Comparison of ENCODE assay signal across 7 cellular contexts in genomic region chr3:50365842-50366220, GRCh38. TPM values are rescaled to one million over a fixed set of nuclear protein-coding genes. Genes with fewer than 3 reads are reported as not detected.
A peak's percentile ranks its signal among the peaks of the same experiment; 100 is the strongest.
DNase-seq lines count a peak whose midpoint lies in the region; ATAC-seq, FAIRE-seq and TF ChIP-seq lines count a peak whose summit lies in the region.
"Had no signal": no experiment of that assay in that cellular context is flagged by ENCODE, and none has a peak within 500 bp of the region (broad histone marks: within the 10 kb centered on the region; RNA-seq: fewer than 3 reads in every experiment).

No MANE protein-coding gene starts in this region.

- H3K23ac ChIP-seq in IMR-90 (ENCODE audit: low read depth, low read length), result no peak overlapping the region

- H3K79me2 ChIP-seq in GM12878 (ENCODE audit: control insufficient read depth, insufficient read depth, low read length) (no peaks in the 10 kb centered on the region), neural progenitor cell (ENCODE audit: low read depth) (no peaks in the 10 kb centered on the region)

- no peak overlapping the region for H2BK15ac ChIP-seq in IMR-90 (ENCODE audit: low read depth, low read length)

- TF ChIP-seq EP300 in GM12878 (IDR thresholded peaks at IDR 0.05; ENCODE audit: borderline replicate concordance in 1 of 2, control insufficient read depth in 1 of 2, low read depth in 2 of 2, low read length in 2 of 2), result no peak

- H3K9ac ChIP-seq in IMR-90 (ENCODE audit: low read depth, low read length), result no peak overlapping the region
- peak overlapping the region; percentile 20; the same call in 1 of the 2 replicates for H3K9ac ChIP-seq in GM12878 (ENCODE audit: control insufficient read depth, insufficient read depth, low read length)
- H3K9ac ChIP-seq in neural progenitor cell, result no peak overlapping the region

- CTCF ChIA-PET in IMR-90 (lab: Yijun Ruan, JAX) (no interaction called here), GM12878 (lab: Yijun Ruan, JAX) (interaction anchor here (1.4 kb wide), 1 partner anchor 15 kb away, joined by 4 read pairs; the partner anchor contains the start of genes CYB561D2 and NPRL2)

- TF ChIP-seq RAD21 in IMR-90 (IDR thresholded peaks at IDR 0.05; ENCODE audit: low read length), result no peak
- TF ChIP-seq RAD21 in GM12878 (IDR thresholded peaks at IDR 0.05; ENCODE audit: insufficient read depth, low read depth, low read length), result no peak

- no peak overlapping the region for H3K18ac ChIP-seq in IMR-90 (ENCODE audit: low read depth, low read length)

- H3K4me1 ChIP-seq in IMR-90 (ENCODE audit: control insufficient read depth, insufficient read depth, low read length) (peaks cover 3% of the 10 kb centered on the region; the same call in 1 of the 2 replicates), GM12878 (ENCODE audit: control insufficient read depth, insufficient read depth, low read length) (peaks cover 5% of the 10 kb centered on the region; the same call in 1 of the 2 replicates), neural progenitor cell (peaks cover 6% of the 10 kb centered on the region), HAP-1 (peaks cover 3% of the 10 kb centered on the region)

- H3K56ac ChIP-seq in IMR-90 (ENCODE audit: extremely low read depth, insufficient read depth, low read length), result no peak overlapping the region

- H2BK20ac ChIP-seq in IMR-90 (ENCODE audit: low read depth, low read length), result no peak overlapping the region

- no peak overlapping the region for H3K27ac Mint-ChIP-seq in neural progenitor cell

- H4K8ac ChIP-seq in IMR-90 (ENCODE audit: low read depth in 2 of 2, low read length in 2 of 2), result no peak overlapping the region

- no peak overlapping the region for H3K14ac ChIP-seq in IMR-90 (replicated peaks; ENCODE audit: low read depth, low read length)

- H3K36me3 ChIP-seq in IMR-90 (ENCODE audit: control insufficient read depth, insufficient read depth, low read length), result no peaks in the 10 kb centered on the region
- H3K36me3 ChIP-seq in GM12878 (ENCODE audit: control insufficient read depth in 2 of 2, insufficient read depth in 2 of 2, low read length in 1 of 2), result no peaks in the 10 kb centered on the region
- no peaks in the 10 kb centered on the region for H3K36me3 ChIP-seq in neural progenitor cell
- H3K36me3 ChIP-seq in HAP-1 (replicated peaks), result no peaks in the 10 kb centered on the region
- H3K36me3 ChIP-seq: right atrium auricular region had no signal

- no peak for TF ChIP-seq POLR2A in IMR-90 (IDR thresholded peaks at IDR 0.05; ENCODE audit: low read depth, low read length)
- TF ChIP-seq POLR2A in GM12878 (IDR thresholded peaks at IDR 0.05; ENCODE audit: low read depth, low read length), result no peak

- H3K4me2 ChIP-seq in IMR-90 (ENCODE audit: low read depth, low read length) (no peak overlapping the region), GM12878 (ENCODE audit: control insufficient read depth, insufficient read depth) (peak overlapping the region; percentile 100), neural progenitor cell (peak overlapping the region; percentile 79)

- H3K27me3 ChIP-seq in IMR-90 (ENCODE audit: control insufficient read depth, insufficient read depth, low read length) (peaks cover 38% of the 10 kb centered on the region), GM12878 (replicated peaks in 1 of 2; ENCODE audit: control insufficient read depth in 2 of 2, insufficient read depth in 2 of 2, low read length in 1 of 2) (no peaks in the 10 kb centered on the region; a peak in 2 of 4 replicates), neural progenitor cell (peaks cover 29% of the 10 kb centered on the region), HAP-1 (ENCODE audit: low read depth) (no peaks in the 10 kb centered on the region)
- H3K27me3 ChIP-seq: right atrium auricular region had no signal

- dilution Hi-C loops in IMR-90 (cut with HindIII; ENCODE audit: low sequenced_read_pairs, unreplicated experiment), result no loop called here

- H3F3A ChIP-seq in neural progenitor cell (ENCODE audit: low read depth), result peaks cover 4% of the 10 kb centered on the region

- H2AK5ac ChIP-seq in IMR-90 (ENCODE audit: low read depth, low read length), result no peak overlapping the region

- H3K9me1 ChIP-seq in IMR-90 (ENCODE audit: insufficient read depth, low read length), result 0 out of 2 replicates have a peak, but pooled peaks cover 6% of the 10 kb centered on the region

- no peak overlapping the region for H3K4ac ChIP-seq in IMR-90 (ENCODE audit: low read depth, low read length)

- POLR2A ChIA-PET in IMR-90 (lab: Charles Lee; ENCODE audit: unreplicated experiment) (no interaction called here), GM12878 (lab: Charles Lee) (interaction anchor here (0.6 to 1.1 kb wide), 2 partner anchors 9 to 17 kb away, joined by 3 read pairs; no protein-coding TSS in a partner anchor)

- in situ Hi-C loops in IMR-90 (cut with MboI; ENCODE audit: low sequenced_read_pairs) (no loop called here), GM12878 (cut with MboI) (no loop called here), HAP-1 (cut with MboI; ENCODE audit: low sequenced_read_pairs) (no loop called here)

- H3K9me3 Mint-ChIP-seq in neural progenitor cell, result no peaks in the 10 kb centered on the region

- RAD21 ChIA-PET in GM12878 (lab: Charles Lee; ENCODE audit: unreplicated experiment), result no interaction called here

- peaks cover 11% of the 10 kb centered on the region for H3K4me1 Mint-ChIP-seq in neural progenitor cell

- intact Hi-C loops in IMR-90 (cut with micrococcal nuclease) (no loop called here), GM12878 (cut with micrococcal nuclease; ENCODE audit: unreplicated experiment) (no loop called here)

- H3K9me3 ChIP-seq in IMR-90 (ENCODE audit: control insufficient read depth, insufficient read depth, low read length) (no peaks in the 10 kb centered on the region), GM12878 (replicated peaks; ENCODE audit: control insufficient read depth, insufficient read depth, low read length) (no peaks in the 10 kb centered on the region), neural progenitor cell (ENCODE audit: low read depth) (no peaks in the 10 kb centered on the region), HAP-1 (no peaks in the 10 kb centered on the region)
- H3K9me3 ChIP-seq: right atrium auricular region had no signal

- no peak overlapping the region for H4K5ac ChIP-seq in IMR-90 (ENCODE audit: low read depth, low read length)

- H4K91ac ChIP-seq in IMR-90 (ENCODE audit: insufficient read depth, low read depth, low read length), result no peak overlapping the region

- H3K79me1 ChIP-seq in IMR-90 (ENCODE audit: low read depth in 1 of 2, low read length in 2 of 2), result no peaks in the 10 kb centered on the region

- H2AK9ac ChIP-seq in IMR-90 (replicated peaks; ENCODE audit: low read depth, low read length, poor library complexity), result no peak overlapping the region

- BruUV-seq in IMR-90 (replicated peaks; lab: Mats Ljungman, UMichigan) (no TSS peak), GM12878 (replicated peaks; lab: Mats Ljungman, UMichigan) (no TSS peak)

- H2AFZ ChIP-seq in IMR-90 (replicated peaks; ENCODE audit: low read length, poor library complexity) (peak overlapping the region; percentile 92), GM12878 (ENCODE audit: control insufficient read depth, low read depth, low read length) (peak overlapping the region; percentile 89; the same call in 1 of the 2 replicates), neural progenitor cell (replicated peaks) (no peak overlapping the region)

- peaks cover 3% of the 10 kb centered on the region for H3K27me3 Mint-ChIP-seq in neural progenitor cell (ENCODE audit: insufficient read depth, low read depth)

- H2BK5ac ChIP-seq in IMR-90 (ENCODE audit: low read depth, low read length, poor library complexity, severe bottlenecking), result no peak overlapping the region

- ATAC-seq in IMR-90 (ENCODE audit: low read depth), result no peak
- ATAC-seq in GM12878, result no peak
- no peak for ATAC-seq in HG03432 (IDR thresholded peaks at IDR 0.05; ENCODE audit: unreplicated experiment)

- no peak overlapping the region for H3K27ac ChIP-seq in IMR-90 (ENCODE audit: insufficient read depth, low read length)
- no peak overlapping the region for H3K27ac ChIP-seq in GM12878 (ENCODE audit: control insufficient read depth, insufficient read depth)
- no peak overlapping the region for H3K27ac ChIP-seq in neural progenitor cell

- no peaks in the 10 kb centered on the region for H3K36me3 Mint-ChIP-seq in neural progenitor cell

- no peak for FAIRE-seq in GM12878 (lab: Jason Lieb, UNC)

- H2BK120ac ChIP-seq in IMR-90 (ENCODE audit: low read depth, low read length), result no peak overlapping the region

- WGBS in IMR-90 (ENCODE audit: extremely low coverage in 2 of 2, insufficient read length in 1 of 2), 2 experiments, result no CpG with 5 or more reads among the region's 5 CpGs
- 50% methylated on average over 5 of the region's 5 CpGs for WGBS in GM12878 (ENCODE audit: insufficient coverage, insufficient replicate concordance, low lambda C conversion rate, missing lambda C conversion rate)

- H3K4me3 ChIP-seq in IMR-90 (ENCODE audit: insufficient read depth, low read depth, low read length), result no peak overlapping the region
- peak overlapping the region; percentile 70; the same call in 1 of the 2 replicates for H3K4me3 ChIP-seq in GM12878
- peak overlapping the region; percentile 54 for H3K4me3 ChIP-seq in neural progenitor cell
- no peak overlapping the region; the same call in 1 of the 2 replicates for H3K4me3 ChIP-seq in HAP-1

- SMC1A ChIA-PET in GM12878 (lab: Charles Lee; ENCODE audit: uncharacterized antibody, unreplicated experiment), result no interaction called here

- H4K20me1 ChIP-seq in IMR-90 (ENCODE audit: insufficient read depth, low read length), result no peaks in the 10 kb centered on the region
- no peaks in the 10 kb centered on the region for H4K20me1 ChIP-seq in GM12878 (ENCODE audit: control insufficient read depth, insufficient read depth)
- no peaks in the 10 kb centered on the region for H4K20me1 ChIP-seq in neural progenitor cell (ENCODE audit: low read depth)

- no peak for TF ChIP-seq CTCF in IMR-90 (conservative IDR thresholded peaks at IDR 0.05; ENCODE audit: low read depth, low read length)
- no peak for TF ChIP-seq CTCF in GM12878 (IDR thresholded peaks at IDR 0.05 in 2 of 3, conservative IDR thresholded peaks at IDR 0.05 in 1 of 3; ENCODE audit: control insufficient read depth in 2 of 3, extremely low read depth in 1 of 3, insufficient read depth in 1 of 3, low read depth in 3 of 3, low read length in 3 of 3)
- TF ChIP-seq CTCF in neural progenitor cell (IDR thresholded peaks at IDR 0.05), result no peak

- DNase-seq in IMR-90 (no peak), GM12878 (ENCODE audit: low read depth, low spot score) (no peak), neural progenitor cell (ENCODE audit: low spot score) (no peak), NCI-H128 (lab: John Stamatoyannopoulos, UW; ENCODE audit: unreplicated experiment) (no peak), HAP-1 (ENCODE audit: low spot score in 2 of 2) (no peak)

- H3K4me3 Mint-ChIP-seq in neural progenitor cell, result peak overlapping the region; percentile 84

RNA-seq across cellular contexts. Expression of gene TMEM115, which starts 6.5 kb away (rescaled TPM):
- total RNA-seq in IMR-90 (2012; rRNA removed), result 35.3 and 35.6 TPM in 2 replicates
- polyA plus RNA-seq in IMR-90 (2012; rRNA removed), result 47.3 and 54.3 TPM in 2 replicates
- polyA plus RNA-seq in IMR-90 (2012; cell fraction: cytosol; rRNA removed), result 52.1 and 61.0 TPM in 2 replicates
- 14.6 and 28.3 TPM in 2 replicates for polyA plus RNA-seq in IMR-90 (2012; cell fraction: nucleus; rRNA removed; ENCODE audit: low replicate concordance)
- 18.9 and 20.4 TPM in 2 replicates for total RNA-seq in GM12878 (2013; cell fraction: nucleolus; rRNA removed)
- 18.1 and 18.7 TPM in 2 replicates for total RNA-seq in GM12878 (2014; rRNA removed)
- 7.1 and 8.0 TPM in 2 replicates for total RNA-seq in GM12878 (2014; rRNA removed; fragmentation: Illumina TruSeq; extraction: Trizol)
- 15.9 and 18.4 TPM in 2 replicates for total RNA-seq in GM12878 (2021)
- 4.3 TPM for polyA plus RNA-seq in GM12878 (2011; ENCODE audit: low read depth)
- polyA plus RNA-seq in GM12878 (2011; rRNA removed), result 4.2 and 8.8 TPM in 2 replicates
- 16.0 and 22.1 TPM in 2 replicates for polyA plus RNA-seq in GM12878 (2011; cell fraction: cytosol; rRNA removed)
- 31.3 and 34.9 TPM in 2 replicates for polyA plus RNA-seq in GM12878 (2011; cell fraction: nucleus; rRNA removed)
- polyA plus RNA-seq in GM12878 (2012), result 9.5 and 11.6 TPM in 2 replicates
- polyA plus RNA-seq in GM12878 (2014; fragmentation: Illumina TruSeq; extraction: Trizol), result 3.6 and 10.1 TPM in 2 replicates
- polyA plus RNA-seq in GM12878 (2014; fragmentation: Nextera tagmentation; extraction: Ambion mirVana), result 1 to 10 TPM; 1.9 to 2.5 TPM
- polyA plus RNA-seq in GM12878 (2014; rRNA removed), result 16.9 and 18.8 TPM in 2 replicates
- polyA plus RNA-seq in GM12878 (2016; fragmentation: Nextera tagmentation; extraction: Ambion mirVana), result 10 to 100 TPM; 16.4 to 17.6 TPM
- polyA minus RNA-seq in GM12878 (2011; rRNA and poly(A)+ RNA removed), result 8.8 and 21.1 TPM in 2 replicates
- polyA minus RNA-seq in GM12878 (2011; cell fraction: cytosol; rRNA and poly(A)+ RNA removed), result 7.1 and 8.2 TPM in 2 replicates
- polyA minus RNA-seq in GM12878 (2011; cell fraction: nucleus; rRNA and poly(A)+ RNA removed), result 16.6 and 22.0 TPM in 2 replicates
- 6.3 and 28.0 TPM in 2 replicates for total RNA-seq in neural progenitor cell (ENCODE audit: low replicate concordance)

RNA-seq across cellular contexts. Expression of gene CYB561D2, which starts 15.2 kb away (rescaled TPM):
- 26.1 and 29.2 TPM in 2 replicates for total RNA-seq in IMR-90 (2012; rRNA removed)
- polyA plus RNA-seq in IMR-90 (2012; rRNA removed), result 31.7 and 41.5 TPM in 2 replicates
- polyA plus RNA-seq in IMR-90 (2012; cell fraction: cytosol; rRNA removed), result 28.2 and 48.4 TPM in 2 replicates
- 41.4 and 73.4 TPM in 2 replicates for polyA plus RNA-seq in IMR-90 (2012; cell fraction: nucleus; rRNA removed; ENCODE audit: low replicate concordance)
- total RNA-seq in GM12878 (2013; cell fraction: nucleolus; rRNA removed), result 16.8 and 22.6 TPM in 2 replicates
- total RNA-seq in GM12878 (2014; rRNA removed), result 33.4 and 34.6 TPM in 2 replicates
- total RNA-seq in GM12878 (2014; rRNA removed; fragmentation: Illumina TruSeq; extraction: Trizol), result 11.9 and 13.6 TPM in 2 replicates
- 19.2 and 20.8 TPM in 2 replicates for total RNA-seq in GM12878 (2021)
- polyA plus RNA-seq in GM12878 (2011; ENCODE audit: low read depth), result 12.3 TPM
- polyA plus RNA-seq in GM12878 (2011; rRNA removed), result 8.6 and 16.8 TPM in 2 replicates
- polyA plus RNA-seq in GM12878 (2011; cell fraction: cytosol; rRNA removed), result 28.7 and 40.9 TPM in 2 replicates
- polyA plus RNA-seq in GM12878 (2011; cell fraction: nucleus; rRNA removed), result 27.2 TPM in 2 replicates
- polyA plus RNA-seq in GM12878 (2012), result 18.7 and 21.2 TPM in 2 replicates
- polyA plus RNA-seq in GM12878 (2014; fragmentation: Illumina TruSeq; extraction: Trizol), result 5.9 and 9.2 TPM in 2 replicates
- 10 to 100 TPM in 1 of 2 experiments, 1 to 10 TPM in 1; 7.6 to 11.9 TPM for polyA plus RNA-seq in GM12878 (2014; fragmentation: Nextera tagmentation; extraction: Ambion mirVana)
- 24.1 and 29.1 TPM in 2 replicates for polyA plus RNA-seq in GM12878 (2014; rRNA removed)
- polyA plus RNA-seq in GM12878 (2016; fragmentation: Nextera tagmentation; extraction: Ambion mirVana), result 10 to 100 TPM; 35.5 to 39.2 TPM
- polyA minus RNA-seq in GM12878 (2011; rRNA and poly(A)+ RNA removed), result 18.7 and 25.9 TPM in 2 replicates
- 3.3 and 6.0 TPM in 2 replicates for polyA minus RNA-seq in GM12878 (2011; cell fraction: cytosol; rRNA and poly(A)+ RNA removed)
- polyA minus RNA-seq in GM12878 (2011; cell fraction: nucleus; rRNA and poly(A)+ RNA removed), result 15.4 and 21.0 TPM in 2 replicates
- total RNA-seq in neural progenitor cell (ENCODE audit: low replicate concordance), result 2.2 and 13.8 TPM in 2 replicates

RNA-seq across cellular contexts. Expression of gene NPRL2, which starts 15.3 kb away (rescaled TPM):
- total RNA-seq in IMR-90 (2012; rRNA removed), result 27.5 and 38.7 TPM in 2 replicates
- polyA plus RNA-seq in IMR-90 (2012; rRNA removed), result 38.3 and 38.5 TPM in 2 replicates
- polyA plus RNA-seq in IMR-90 (2012; cell fraction: cytosol; rRNA removed), result 25.2 and 33.3 TPM in 2 replicates
- polyA plus RNA-seq in IMR-90 (2012; cell fraction: nucleus; rRNA removed; ENCODE audit: low replicate concordance), result 62.9 and 100 TPM in 2 replicates
- total RNA-seq in GM12878 (2013; cell fraction: nucleolus; rRNA removed), result 30.5 and 38.0 TPM in 2 replicates
- 34.6 and 35.4 TPM in 2 replicates for total RNA-seq in GM12878 (2014; rRNA removed)
- total RNA-seq in GM12878 (2014; rRNA removed; fragmentation: Illumina TruSeq; extraction: Trizol), result 15.0 and 17.8 TPM in 2 replicates
- total RNA-seq in GM12878 (2021), result 19.4 and 22.9 TPM in 2 replicates
- 21.3 TPM for polyA plus RNA-seq in GM12878 (2011; ENCODE audit: low read depth)
- 39.4 and 54.2 TPM in 2 replicates for polyA plus RNA-seq in GM12878 (2011; rRNA removed)
- 54.1 and 62.7 TPM in 2 replicates for polyA plus RNA-seq in GM12878 (2011; cell fraction: cytosol; rRNA removed)
- 112 and 156 TPM in 2 replicates for polyA plus RNA-seq in GM12878 (2011; cell fraction: nucleus; rRNA removed)
- polyA plus RNA-seq in GM12878 (2012), result 27.8 and 29.3 TPM in 2 replicates
- 12.9 and 22.5 TPM in 2 replicates for polyA plus RNA-seq in GM12878 (2014; fragmentation: Illumina TruSeq; extraction: Trizol)
- polyA plus RNA-seq in GM12878 (2014; fragmentation: Nextera tagmentation; extraction: Ambion mirVana), result 10 to 100 TPM; 33.6 to 36.2 TPM
- 34.0 and 38.8 TPM in 2 replicates for polyA plus RNA-seq in GM12878 (2014; rRNA removed)
- polyA plus RNA-seq in GM12878 (2016; fragmentation: Nextera tagmentation; extraction: Ambion mirVana), result 10 to 100 TPM; 31.0 to 32.1 TPM
- 52.4 and 60.3 TPM in 2 replicates for polyA minus RNA-seq in GM12878 (2011; rRNA and poly(A)+ RNA removed)
- 8.6 and 14.4 TPM in 2 replicates for polyA minus RNA-seq in GM12878 (2011; cell fraction: cytosol; rRNA and poly(A)+ RNA removed)
- 24.1 and 29.8 TPM in 2 replicates for polyA minus RNA-seq in GM12878 (2011; cell fraction: nucleus; rRNA and poly(A)+ RNA removed)
- 15.5 and 35.7 TPM in 2 replicates for total RNA-seq in neural progenitor cell (ENCODE audit: low replicate concordance)

RNA-seq across cellular contexts. Expression of gene ZMYND10, which starts 20.3 kb away (rescaled TPM):
- total RNA-seq in IMR-90 (2012; rRNA removed) (0.83 and 1.1 TPM in 2 replicates), GM12878 (2014; rRNA removed) (0.11 and 0.60 TPM in 2 replicates), GM12878 (2014; rRNA removed; fragmentation: Illumina TruSeq; extraction: Trizol) (0.14 and 0.27 TPM in 2 replicates), GM12878 (2021) (0.45 and 0.80 TPM in 2 replicates), neural progenitor cell (ENCODE audit: low replicate concordance) (0.37 and 1.7 TPM in 2 replicates)
- polyA plus RNA-seq in IMR-90 (2012; rRNA removed) (1.1 and 1.4 TPM in 2 replicates), GM12878 (2011; rRNA removed) (0.40 and 1.0 TPM in 2 replicates), GM12878 (2014; fragmentation: Illumina TruSeq; extraction: Trizol) (0.18 TPM in 1 of 2 replicates, not detected in the other), GM12878 (2014; fragmentation: Nextera tagmentation; extraction: Ambion mirVana) (under 1 TPM; 0.26 to 0.40 TPM), GM12878 (2014; rRNA removed) (0.35 and 0.91 TPM in 2 replicates), GM12878 (2016; fragmentation: Nextera tagmentation; extraction: Ambion mirVana) (under 1 TPM; 0.66 to 0.94 TPM)
- 1.3 and 2.1 TPM in 2 replicates for polyA plus RNA-seq in IMR-90 (2012; cell fraction: cytosol; rRNA removed)
- 2.2 and 2.7 TPM in 2 replicates for polyA plus RNA-seq in IMR-90 (2012; cell fraction: nucleus; rRNA removed; ENCODE audit: low replicate concordance)
- total RNA-seq in GM12878 (2013; cell fraction: nucleolus; rRNA removed), result 1.6 and 2.2 TPM in 2 replicates
- polyA plus RNA-seq in GM12878 (2011; ENCODE audit: low read depth), result 0.60 TPM
- polyA plus RNA-seq in GM12878 (2011; cell fraction: cytosol; rRNA removed), result 0.60 and 1.2 TPM in 2 replicates
- 7.6 and 7.9 TPM in 2 replicates for polyA plus RNA-seq in GM12878 (2011; cell fraction: nucleus; rRNA removed)
- 0.66 and 0.72 TPM in 2 replicates for polyA plus RNA-seq in GM12878 (2012)
- 0.44 and 1.2 TPM in 2 replicates for polyA minus RNA-seq in GM12878 (2011; rRNA and poly(A)+ RNA removed)
- polyA minus RNA-seq in GM12878 (2011; cell fraction: cytosol; rRNA and poly(A)+ RNA removed), result not detected in 2 replicates
- 0.73 and 2.7 TPM in 2 replicates for polyA minus RNA-seq in GM12878 (2011; cell fraction: nucleus; rRNA and poly(A)+ RNA removed)

RNA-seq across cellular contexts. Expression of gene RASSF1, which starts 25.2 kb away (rescaled TPM):
- 17.4 and 18.3 TPM in 2 replicates for total RNA-seq in IMR-90 (2012; rRNA removed)
- polyA plus RNA-seq in IMR-90 (2012; rRNA removed), result 53.4 and 55.6 TPM in 2 replicates
- polyA plus RNA-seq in IMR-90 (2012; cell fraction: cytosol; rRNA removed), result 48.6 and 60.5 TPM in 2 replicates
- 77.2 and 105 TPM in 2 replicates for polyA plus RNA-seq in IMR-90 (2012; cell fraction: nucleus; rRNA removed; ENCODE audit: low replicate concordance)
- total RNA-seq in GM12878 (2013; cell fraction: nucleolus; rRNA removed), result 67.1 and 75.3 TPM in 2 replicates
- 39.3 and 40.1 TPM in 2 replicates for total RNA-seq in GM12878 (2014; rRNA removed)
- total RNA-seq in GM12878 (2014; rRNA removed; fragmentation: Illumina TruSeq; extraction: Trizol), result 15.7 and 16.1 TPM in 2 replicates
- total RNA-seq in GM12878 (2021), result 30.9 and 35.2 TPM in 2 replicates
- polyA plus RNA-seq in GM12878 (2011; ENCODE audit: low read depth), result 19.6 TPM
- polyA plus RNA-seq in GM12878 (2011; rRNA removed), result 36.4 and 59.6 TPM in 2 replicates
- 62.1 and 82.5 TPM in 2 replicates for polyA plus RNA-seq in GM12878 (2011; cell fraction: cytosol; rRNA removed)
- polyA plus RNA-seq in GM12878 (2011; cell fraction: nucleus; rRNA removed), result 136 and 141 TPM in 2 replicates
- 38.7 and 39.3 TPM in 2 replicates for polyA plus RNA-seq in GM12878 (2012)
- 9.6 and 18.5 TPM in 2 replicates for polyA plus RNA-seq in GM12878 (2014; fragmentation: Illumina TruSeq; extraction: Trizol)
- polyA plus RNA-seq in GM12878 (2014; fragmentation: Nextera tagmentation; extraction: Ambion mirVana), result 10 to 100 TPM in 1 of 2 experiments, 1 to 10 TPM in 1; 4.4 to 10.3 TPM
- polyA plus RNA-seq in GM12878 (2014; rRNA removed), result 54.1 and 61.3 TPM in 2 replicates
- polyA plus RNA-seq in GM12878 (2016; fragmentation: Nextera tagmentation; extraction: Ambion mirVana), result 10 to 100 TPM; 48.7 to 49.1 TPM
- 16.2 and 26.6 TPM in 2 replicates for polyA minus RNA-seq in GM12878 (2011; rRNA and poly(A)+ RNA removed)
- 9.3 and 11.9 TPM in 2 replicates for polyA minus RNA-seq in GM12878 (2011; cell fraction: cytosol; rRNA and poly(A)+ RNA removed)
- 22.7 and 30.4 TPM in 2 replicates for polyA minus RNA-seq in GM12878 (2011; cell fraction: nucleus; rRNA and poly(A)+ RNA removed)
- total RNA-seq in neural progenitor cell (ENCODE audit: low replicate concordance), result 13.7 and 19.5 TPM in 2 replicates

Comparison
In these comparisons a context has a peak if more than half of its experiments do, and no peak if none do; other contexts are left out.
1. H3K4me3 ChIP-seq: peak in GM12878 (single experiment) and neural progenitor cell (single experiment); none in IMR-90 (single experiment) and HAP-1 (single experiment).